In the genomic region with DNA sequence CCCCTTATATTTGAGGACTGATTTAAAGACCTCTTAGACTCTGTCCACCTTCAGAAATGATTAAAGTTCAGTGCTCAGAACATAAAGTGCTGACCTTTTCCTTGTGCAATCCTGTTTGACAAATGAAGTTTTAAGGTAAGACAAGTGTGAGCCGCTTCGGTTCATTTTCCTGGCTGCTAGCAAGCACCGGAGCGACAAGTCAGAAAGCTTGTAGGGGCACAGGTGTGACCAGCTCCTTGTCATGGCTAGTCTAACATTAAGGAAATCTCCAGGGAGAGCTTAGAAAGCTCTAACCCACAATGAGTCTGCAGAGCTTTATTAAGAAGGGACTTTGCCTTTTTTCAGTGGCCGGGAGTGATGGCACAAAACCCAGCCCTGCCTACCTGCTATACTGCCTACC, we compare ENCODE assay signal across 24 cellular contexts. TPM values are rescaled to one million over a fixed set of nuclear protein-coding genes. Genes with fewer than 3 reads are reported as not detected.
"Had no signal": no experiment of that assay in that cellular context is flagged by ENCODE, and none has a peak within 500 bp of the region (broad histone marks: within the 10 kb centered on the region; RNA-seq: fewer than 3 reads in every experiment).

No MANE protein-coding gene starts in this region.

- H3K9me3 Mint-ChIP-seq: activated T-cell treated with anti-CD3 and anti-CD28 coated beads, Interleukin-2, amount 50 U/mL, for 24 hours; activated T-helper 17 cell treated with anti-CD3 and anti-CD28 coated beads, Interleukin-2, amount 50 U/mL, for 72 hours; stimulated activated naive CD8-positive, alpha-beta T cell treated with anti-CD3 and anti-CD28 coated beads, Interleukin-15, Interleukin-2, amounts not matched to agents 100 ng/mL and 50 ng/mL, for 24 hours had no signal

- H3K4me1 Mint-ChIP-seq: activated T-helper 17 cell treated with anti-CD3 and anti-CD28 coated beads, Interleukin-2, amount 50 U/mL, for 72 hours; naive thymus-derived CD4-positive, alpha-beta T cell had no signal

- ATAC-seq: activated T-helper 17 cell treated with anti-CD3 and anti-CD28 coated beads, Interleukin-2, amount 50 U/mL, for 72 hours; heart right ventricle; left lung; naive thymus-derived CD4-positive, alpha-beta T cell; psoas muscle; right cardiac atrium had no signal

- DNase-seq: activated CD8-positive, alpha-beta memory T cell treated with anti-CD3 and anti-CD28 coated beads for 24 hours; activated CD8-positive, alpha-beta memory T cell treated with anti-CD3 and anti-CD28 coated beads, Interleukin-2, amount 50 U/mL, for 4 hours; activated T-cell treated with anti-CD3 and anti-CD28 coated beads, Interleukin-2, amount 50 U/mL, for 24 hours; adrenal gland; brain microvascular endothelial cell; caudate nucleus; dermis blood vessel endothelial cell; effector CD8-positive, alpha-beta T cell; heart right ventricle; left lung; naive thymus-derived CD4-positive, alpha-beta T cell; ovary; psoas muscle; right cardiac atrium; stimulated activated CD4-positive, alpha-beta T cell treated with anti-CD3 and anti-CD28 coated beads, Interleukin-1b, Interleukin-23, amount 100 ng/mL, for 48 hours; substantia nigra; tibial artery; WERI-Rb-1 had no signal

- H3K27ac Mint-ChIP-seq: activated naive CD8-positive, alpha-beta T cell; activated T-cell treated with anti-CD3 and anti-CD28 coated beads, Interleukin-2, amount 50 U/mL, for 24 hours; activated T-helper 17 cell treated with anti-CD3 and anti-CD28 coated beads, Interleukin-2, amount 50 U/mL, for 72 hours; naive thymus-derived CD4-positive, alpha-beta T cell; stimulated activated naive CD8-positive, alpha-beta T cell treated with anti-CD3 and anti-CD28 coated beads, Interleukin-15, Interleukin-2, amounts not matched to agents 100 ng/mL and 50 ng/mL, for 24 hours had no signal

- H3K27ac ChIP-seq: adrenal gland, ascending aorta, brain microvascular endothelial cell, heart right ventricle, left lung, neutrophil, ovary, psoas muscle, tibial artery, WERI-Rb-1 had no signal

- H3K36me3 Mint-ChIP-seq: activated naive CD8-positive, alpha-beta T cell; naive thymus-derived CD4-positive, alpha-beta T cell had no signal

- H3K4me3 ChIP-seq: adrenal gland, ascending aorta, heart right ventricle, left lung, ovary, psoas muscle, tibial artery had no signal

- H3K36me3 ChIP-seq: adrenal gland, ascending aorta, brain microvascular endothelial cell, heart right ventricle, left lung, neutrophil, ovary, tibial artery, WERI-Rb-1 had no signal

- H3K4me3 Mint-ChIP-seq: activated naive CD8-positive, alpha-beta T cell; activated T-cell treated with anti-CD3 and anti-CD28 coated beads, Interleukin-2, amount 50 U/mL, for 24 hours; activated T-helper 17 cell treated with anti-CD3 and anti-CD28 coated beads, Interleukin-2, amount 50 U/mL, for 72 hours; naive thymus-derived CD4-positive, alpha-beta T cell; stimulated activated naive CD8-positive, alpha-beta T cell treated with anti-CD3 and anti-CD28 coated beads, Interleukin-15, Interleukin-2, amounts not matched to agents 100 ng/mL and 50 ng/mL, for 24 hours had no signal

- H3K4me1 ChIP-seq: adrenal gland, ascending aorta had no signal

- H3K27me3 ChIP-seq: adrenal gland, ascending aorta, brain microvascular endothelial cell, left lung, ovary, tibial artery had no signal

- H3K9me3 ChIP-seq: adrenal gland, ascending aorta, heart right ventricle, left lung, neutrophil, ovary, psoas muscle, tibial artery had no signal

RNA-seq across cellular contexts. Expression of a gene that starts 2.3 kb away (rescaled TPM):
- total RNA-seq: activated T-helper 17 cell treated with anti-CD3 and anti-CD28 coated beads, Interleukin-2, amount 50 U/mL, for 72 hours; T-helper 2 cell treated with Interferon-gamma antibody and Interleukin-4, amounts not matched to agents 100 ng/mL and 5 ng/mL, for 36 hours had no signal
- polyA plus RNA-seq: naive thymus-derived CD4-positive, alpha-beta T cell had no signal
